Comparison of ENCODE assay signal across 12 cellular contexts in the genomic region with DNA sequence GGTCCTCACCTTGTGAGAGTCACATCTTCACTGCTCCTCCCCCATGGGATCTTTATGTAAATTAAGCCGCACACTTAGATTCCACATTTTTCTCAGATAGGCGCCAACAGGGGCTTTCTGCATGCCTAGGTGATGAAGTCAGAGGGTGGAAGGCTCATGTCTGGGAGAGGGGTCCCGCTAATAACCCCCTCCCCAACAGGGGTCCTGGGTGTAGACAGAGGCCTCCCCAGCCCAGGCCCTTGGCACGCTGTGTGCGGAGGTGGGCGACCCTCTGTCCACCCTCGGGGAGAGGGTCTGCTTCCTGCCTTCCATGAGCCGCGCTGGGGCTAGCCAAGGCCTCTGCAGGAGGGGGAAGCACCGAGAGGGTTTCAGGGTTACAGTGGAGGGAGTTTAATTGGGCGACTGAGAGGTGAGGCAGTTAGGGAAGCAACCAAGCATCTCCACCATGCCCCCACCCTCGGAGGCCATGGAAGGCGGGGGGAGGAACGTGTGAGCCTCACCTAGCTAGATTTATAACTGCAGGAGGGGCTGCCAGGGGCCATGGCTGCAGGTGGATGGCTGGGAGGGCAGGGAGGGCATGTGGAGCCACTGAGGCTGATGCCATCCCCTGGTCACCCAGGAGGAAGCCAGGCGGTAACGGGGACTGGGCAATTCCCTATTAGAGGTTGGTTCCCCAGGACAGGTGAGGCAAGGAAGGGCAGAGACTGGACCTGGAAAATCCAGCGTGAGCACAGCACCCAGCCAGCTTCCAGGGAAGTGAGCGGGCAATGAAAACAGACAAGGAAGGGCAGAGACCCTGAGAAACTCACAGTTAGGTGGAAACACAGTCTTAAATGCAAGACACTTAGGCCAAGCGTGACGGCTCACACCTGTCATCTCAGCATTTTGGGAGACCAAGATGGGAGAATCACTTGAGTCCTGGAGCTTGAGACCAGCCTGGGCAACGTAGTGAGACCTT.
"Had no signal": no experiment of that assay in that cellular context is flagged by ENCODE, and none has a peak within 500 bp of the region (broad histone marks: within the 10 kb centered on the region; RNA-seq: fewer than 3 reads in every experiment).

No MANE protein-coding gene starts in this region.

- H3K4me1 Mint-ChIP-seq: activated naive CD4-positive, alpha-beta T cell treated with anti-CD3 and anti-CD28 coated beads, Interleukin-2, amount 10 ng/mL, durations not matched to agents 7 days and 5 days had no signal

- H3K27ac ChIP-seq: hepatocyte had no signal

- DNase-seq: activated CD4-positive, alpha-beta T cell treated with anti-CD3 and anti-CD28 coated beads for 48 hours; activated naive CD4-positive, alpha-beta T cell treated with anti-CD3 and anti-CD28 coated beads, Interleukin-2, amount 10 ng/mL, durations not matched to agents 7 days and 5 days; activated T-cell treated with anti-CD3 and anti-CD28 coated beads for 4 hours; amniotic stem cell; left colon; nephron progenitor cell; stimulated activated CD4-positive, alpha-beta T cell treated with anti-CD3 and anti-CD28 coated beads, Interleukin-15, amount 100 ng/mL, for 24 hours; stimulated activated CD4-positive, alpha-beta T cell treated with anti-CD3 and anti-CD28 coated beads, Interleukin-4, amount 100 ng/mL, for 24 hours; stimulated activated naive CD8-positive, alpha-beta T cell treated with anti-CD3 and anti-CD28 coated beads, Interleukin-15, amount 100 ng/mL, for 72 hours had no signal

- H3K4me3 Mint-ChIP-seq: activated naive CD4-positive, alpha-beta T cell treated with anti-CD3 and anti-CD28 coated beads, Interleukin-2, amount 10 ng/mL, durations not matched to agents 7 days and 5 days; nephron progenitor cell; stimulated activated naive CD8-positive, alpha-beta T cell treated with anti-CD3 and anti-CD28 coated beads, Interleukin-15, amount 100 ng/mL, for 72 hours; WTC11 had no signal

- H3K36me3 Mint-ChIP-seq: activated naive CD4-positive, alpha-beta T cell treated with anti-CD3 and anti-CD28 coated beads, Interleukin-2, amount 10 ng/mL, durations not matched to agents 7 days and 5 days had no signal

- H3K27ac Mint-ChIP-seq: activated naive CD4-positive, alpha-beta T cell treated with anti-CD3 and anti-CD28 coated beads, Interleukin-2, amount 10 ng/mL, durations not matched to agents 7 days and 5 days; activated T-helper 2 cell treated with anti-CD3 and anti-CD28 coated beads, Interferon-gamma antibody, Interleukin-2, Interleukin-4, amounts not matched to agents 10 μg/mL and 5 μg/mL and 100 μg/mL, durations not matched to agents 14 hours and 24 hours and 36 hours; nephron progenitor cell; stimulated activated naive CD8-positive, alpha-beta T cell treated with anti-CD3 and anti-CD28 coated beads, Interleukin-15, amount 100 ng/mL, for 72 hours; WTC11 had no signal

- H3K4me2 ChIP-seq: hepatocyte had no signal

- H2AFZ ChIP-seq: hepatocyte had no signal

- ATAC-seq: stimulated activated naive CD8-positive, alpha-beta T cell treated with anti-CD3 and anti-CD28 coated beads, Interleukin-15, amount 100 ng/mL, for 72 hours had no signal

- H3K4me3 ChIP-seq: hepatocyte had no signal
